ENCODE assay signal across 1 cellular context in genomic region chr17:58224315-58224714, GRCh38.
TF ChIP-seq lines count a peak whose summit lies in the region.

No MANE protein-coding gene starts in this region.

TF ChIP-seq in K562, 482 proteins besides CTCF, POLR2A, EP300 and RAD21 (continued from another document and continues in another):
- TF ChIP-seq RREB1 (CRISPR knock-in tag; IDR thresholded peaks at IDR 0.05) = no peak
- no peak for TF ChIP-seq ZNF408 (CRISPR knock-in tag; IDR thresholded peaks at IDR 0.05; ENCODE audit: low read depth)
- TF ChIP-seq ILK (tag; IDR thresholded peaks at IDR 0.05; ENCODE audit: borderline replicate concordance, low read depth) = no peak
- peak; percentile 75; the same call in 1 of the 2 replicates for TF ChIP-seq PBX2 (CRISPR knock-in tag; IDR thresholded peaks at IDR 0.05; ENCODE audit: low read depth)
- TF ChIP-seq PBX2 (tag; conservative IDR thresholded peaks at IDR 0.05; ENCODE audit: low read depth) = peak; percentile 77
- no peak for TF ChIP-seq LCOR (CRISPR knock-in tag; IDR thresholded peaks at IDR 0.05)
- TF ChIP-seq NCOA2 (IDR thresholded peaks at IDR 0.05; ENCODE audit: partially characterized antibody in 2 of 2) = no peak
- TF ChIP-seq JUNB (CRISPR knock-in tag; conservative IDR thresholded peaks at IDR 0.05) = peak; percentile 52; the same call in 1 of the 2 replicates
- peak; percentile 36; the same call in 1 of the 2 replicates for TF ChIP-seq VEZF1 (CRISPR knock-in tag; IDR thresholded peaks at IDR 0.05)
- peak; percentile 87 for TF ChIP-seq JUN (IDR thresholded peaks at IDR 0.05; ENCODE audit: borderline replicate concordance, low read depth, low read length)
- TF ChIP-seq JUN (CRISPR knock-in tag; IDR thresholded peaks at IDR 0.05; ENCODE audit: borderline replicate concordance) = no peak
- TF ChIP-seq FOXP4 (CRISPR knock-in tag; IDR thresholded peaks at IDR 0.05; ENCODE audit: borderline replicate concordance) = no peak
- TF ChIP-seq ZNF23 (CRISPR knock-in tag; IDR thresholded peaks at IDR 0.05) = no peak
- no peak for TF ChIP-seq E2F1 (CRISPR knock-in tag; IDR thresholded peaks at IDR 0.05)
- no peak for TF ChIP-seq HOMEZ (CRISPR knock-in tag; IDR thresholded peaks at IDR 0.05)
- TF ChIP-seq RBM17 (IDR thresholded peaks at IDR 0.05; ENCODE audit: borderline replicate concordance, low read depth, low read length) = no peak
- no peak for TF ChIP-seq OTX1 (CRISPR knock-in tag; IDR thresholded peaks at IDR 0.05)
- TF ChIP-seq CAMTA2 (CRISPR knock-in tag; conservative IDR thresholded peaks at IDR 0.05) = no peak
- no peak for TF ChIP-seq L3MBTL2 (IDR thresholded peaks at IDR 0.05)
- TF ChIP-seq ZBTB8A (IDR thresholded peaks at IDR 0.05; ENCODE audit: partially characterized antibody) = no peak
- no peak for TF ChIP-seq CBX3 (IDR thresholded peaks at IDR 0.05; ENCODE audit: borderline replicate concordance in 1 of 2, low read length in 2 of 2)
- no peak for TF ChIP-seq WHSC1 (IDR thresholded peaks at IDR 0.05; ENCODE audit: low read length)
- no peak for TF ChIP-seq TRIM28 (IDR thresholded peaks at IDR 0.05)
- TF ChIP-seq CEBPG (CRISPR knock-in tag; IDR thresholded peaks at IDR 0.05) = no peak
- TF ChIP-seq CEBPG (tag; conservative IDR thresholded peaks at IDR 0.05 in 1 of 2, IDR thresholded peaks at IDR 0.05 in 1 of 2) = no peak
- no peak for TF ChIP-seq PYGO2 (tag; IDR thresholded peaks at IDR 0.05)
- peak; percentile 97 for TF ChIP-seq MEIS2 (IDR thresholded peaks at IDR 0.05; ENCODE audit: partially characterized antibody)
- no peak for TF ChIP-seq HMGXB4 (CRISPR knock-in tag; IDR thresholded peaks at IDR 0.05)
- TF ChIP-seq ZNF699 (CRISPR knock-in tag; IDR thresholded peaks at IDR 0.05; ENCODE audit: insufficient replicate concordance) = no peak
- TF ChIP-seq SMARCA4 (IDR thresholded peaks at IDR 0.05) = peak; percentile 74
- TF ChIP-seq MYBL2 (IDR thresholded peaks at IDR 0.05; ENCODE audit: low read depth) = no peak
- no peak for TF ChIP-seq MYBL2 (CRISPR knock-in tag; IDR thresholded peaks at IDR 0.05; ENCODE audit: borderline replicate concordance)
- no peak for TF ChIP-seq ZNF764 (CRISPR knock-in tag; IDR thresholded peaks at IDR 0.05; ENCODE audit: low read depth)
- TF ChIP-seq GMEB1 (CRISPR knock-in tag; IDR thresholded peaks at IDR 0.05) = no peak
- no peak for TF ChIP-seq ZNF274 (IDR thresholded peaks at IDR 0.05; ENCODE audit: borderline replicate concordance, low read depth, low read length)
- TF ChIP-seq PHF21A (IDR thresholded peaks at IDR 0.05; ENCODE audit: borderline replicate concordance, low read depth) = no peak
- TF ChIP-seq BDP1 (IDR thresholded peaks at IDR 0.05; ENCODE audit: insufficient read depth, insufficient read length) = no peak
- TF ChIP-seq ZNF232 (CRISPR knock-in tag; IDR thresholded peaks at IDR 0.05) = no peak
- TF ChIP-seq PKNOX1 (IDR thresholded peaks at IDR 0.05) = peak; percentile 90
- TF ChIP-seq CBX1 (IDR thresholded peaks at IDR 0.05; ENCODE audit: low read depth) = no peak
- peak; percentile 94 for TF ChIP-seq FOSL1 (tag; conservative IDR thresholded peaks at IDR 0.05)
- TF ChIP-seq RBM25 (IDR thresholded peaks at IDR 0.05; ENCODE audit: low read depth, low read length, severe bottlenecking) = no peak
- no peak for TF ChIP-seq MAX (CRISPR knock-in tag; IDR thresholded peaks at IDR 0.05)
- TF ChIP-seq RAD51 (IDR thresholded peaks at IDR 0.05; ENCODE audit: borderline replicate concordance, low read depth) = no peak
